ENCODE assay signal across 1 cellular context in genomic region chr11:78216571-78217287, GRCh38.
A peak's percentile ranks its signal among the peaks of the same experiment; 100 is the strongest.
TF ChIP-seq lines count a peak whose summit lies in the region.

No MANE protein-coding gene starts in this region.

TF ChIP-seq in K562, 482 proteins besides CTCF, POLR2A, EP300 and RAD21 (continued from another document):
- no peak for TF ChIP-seq TAF7 (tag; IDR thresholded peaks at IDR 0.05)
- TF ChIP-seq FOXO4 (CRISPR knock-in tag; IDR thresholded peaks at IDR 0.05), result no peak
- no peak for TF ChIP-seq HES1 (IDR thresholded peaks at IDR 0.05; ENCODE audit: low read depth)
- TF ChIP-seq PREB (CRISPR knock-in tag; IDR thresholded peaks at IDR 0.05), result no peak
- peak; percentile 12; the same call in 1 of the 2 replicates for TF ChIP-seq ZNF316 (IDR thresholded peaks at IDR 0.05)
- TF ChIP-seq ZEB2 (IDR thresholded peaks at IDR 0.05), result peak; percentile 92
- TF ChIP-seq SMARCE1 (IDR thresholded peaks at IDR 0.05), result peak; percentile 62; the same call in 1 of the 2 replicates
- TF ChIP-seq SMARCA5 (IDR thresholded peaks at IDR 0.05), result no peak
- peak; percentile 91 for TF ChIP-seq THRB (CRISPR knock-in tag; conservative IDR thresholded peaks at IDR 0.05)
- no peak for TF ChIP-seq MNT (conservative IDR thresholded peaks at IDR 0.05)
- peak; percentile 69 for TF ChIP-seq OTX1 (CRISPR knock-in tag; IDR thresholded peaks at IDR 0.05)
- TF ChIP-seq E2F8 (IDR thresholded peaks at IDR 0.05; ENCODE audit: low read depth, partially characterized antibody), result peak; percentile 70
- TF ChIP-seq ZNF395 (CRISPR knock-in tag; IDR thresholded peaks at IDR 0.05), result no peak
- TF ChIP-seq DPF2 (IDR thresholded peaks at IDR 0.05), result peak; percentile 57; the same call in 1 of the 2 replicates
- peak; percentile 23; the same call in 1 of the 2 replicates for TF ChIP-seq SUPT5H (IDR thresholded peaks at IDR 0.05)
- 0 out of 2 replicates have a peak, but pooled peaks have one; percentile 14 for TF ChIP-seq NFE2 (IDR thresholded peaks at IDR 0.05; ENCODE audit: low read depth)
- peak; percentile 71 for TF ChIP-seq POLR2B (IDR thresholded peaks at IDR 0.05; ENCODE audit: low read depth, partially characterized antibody)
- peak; percentile 26; the same call in 1 of the 2 replicates for TF ChIP-seq ZNF263 (CRISPR knock-in tag; IDR thresholded peaks at IDR 0.05; ENCODE audit: borderline replicate concordance)
- 0 out of 4 replicates have a peak, but pooled peaks of 1 of the 2 experiments have one; percentile 34 for TF ChIP-seq MLLT1 (IDR thresholded peaks at IDR 0.05)
- TF ChIP-seq NFATC3 (IDR thresholded peaks at IDR 0.05), result 0 out of 2 replicates have a peak, but pooled peaks have one; percentile 59
- TF ChIP-seq PHF21A (IDR thresholded peaks at IDR 0.05; ENCODE audit: borderline replicate concordance, low read depth), result no peak
- TF ChIP-seq FIP1L1 (IDR thresholded peaks at IDR 0.05; ENCODE audit: low read depth, low read length, poor library complexity, severe bottlenecking), result no peak
- no peak for TF ChIP-seq GABPB2 (CRISPR knock-in tag; conservative IDR thresholded peaks at IDR 0.05)
- peak; percentile 46; the same call in 1 of the 2 replicates for TF ChIP-seq ELF4 (CRISPR knock-in tag; IDR thresholded peaks at IDR 0.05)
- TF ChIP-seq ARID1B (IDR thresholded peaks at IDR 0.05), result peak; percentile 58; the same call in 1 of the 2 replicates
- TF ChIP-seq HDAC1 (IDR thresholded peaks at IDR 0.05), result peak in 1 of 2 experiments; percentile 52; a peak in 1 of 4 replicates
- TF ChIP-seq HBP1 (CRISPR knock-in tag; IDR thresholded peaks at IDR 0.05), result peak; percentile 77; the same call in 1 of the 2 replicates
- TF ChIP-seq RCOR1 (IDR thresholded peaks at IDR 0.05; ENCODE audit: borderline replicate concordance in 1 of 2, low read depth in 2 of 2, low read length in 2 of 2), result peak in 1 of 2 experiments; percentile 54; a peak in 1 of 4 replicates
- TF ChIP-seq GABPB1 (CRISPR knock-in tag; IDR thresholded peaks at IDR 0.05), result no peak
- TF ChIP-seq SMARCA4 (IDR thresholded peaks at IDR 0.05), result peak; percentile 71
- peak; percentile 80 for TF ChIP-seq JUND (IDR thresholded peaks at IDR 0.05; ENCODE audit: borderline replicate concordance, low read depth, low read length)
- TF ChIP-seq JUND (tag; IDR thresholded peaks at IDR 0.05; ENCODE audit: borderline replicate concordance, low read depth, low read length), result peak; percentile 71; the same call in 1 of the 3 replicates
- TF ChIP-seq MTA1 (IDR thresholded peaks at IDR 0.05; ENCODE audit: borderline replicate concordance), result peak; percentile 64; the same call in 1 of the 2 replicates
- TF ChIP-seq SPI1 (IDR thresholded peaks at IDR 0.05; ENCODE audit: borderline replicate concordance, low read depth, low read length), result peak; percentile 26; the same call in 1 of the 2 replicates
- TF ChIP-seq ATF3 (IDR thresholded peaks at IDR 0.05), result peak; percentile 71; the same call in 1 of the 2 replicates
- no peak for TF ChIP-seq ATF3 (CRISPR knock-in tag; conservative IDR thresholded peaks at IDR 0.05)
- TF ChIP-seq JUN (IDR thresholded peaks at IDR 0.05; ENCODE audit: borderline replicate concordance, low read depth, low read length), result peak; percentile 64; the same call in 1 of the 2 replicates
- TF ChIP-seq JUN (CRISPR knock-in tag; IDR thresholded peaks at IDR 0.05; ENCODE audit: borderline replicate concordance), result no peak
- peak; percentile 90 for TF ChIP-seq CTBP1 (IDR thresholded peaks at IDR 0.05; ENCODE audit: borderline replicate concordance)
- no peak for TF ChIP-seq GATAD2B (IDR thresholded peaks at IDR 0.05; ENCODE audit: borderline replicate concordance)
- TF ChIP-seq ZBTB26 (CRISPR knock-in tag; IDR thresholded peaks at IDR 0.05), result 0 out of 2 replicates have a peak, but pooled peaks have one; percentile 29
- TF ChIP-seq FOSL1 (tag; conservative IDR thresholded peaks at IDR 0.05), result peak; percentile 80
